In genomic region chr6:10268111-10268510, GRCh38 we compare ENCODE assay signal across 1 cellular context.
A peak's percentile ranks its signal among the peaks of the same experiment; 100 is the strongest.
TF ChIP-seq lines count a peak whose summit lies in the region.

No MANE protein-coding gene starts in this region.

TF ChIP-seq in H1, 55 proteins besides CTCF, POLR2A, EP300 and RAD21 (continued from another document):
- TF ChIP-seq EZH2 (IDR thresholded peaks at IDR 0.05; ENCODE audit: low read depth, low read length, severe bottlenecking): no peak
- no peak for TF ChIP-seq CBX8 (IDR thresholded peaks at IDR 0.05; ENCODE audit: borderline replicate concordance, low read depth, low read length)
- 0 out of 4 replicates have a peak, but pooled peaks have one; percentile 24 to 41 for TF ChIP-seq SIN3A (conservative IDR thresholded peaks at IDR 0.05 in 1 of 2, IDR thresholded peaks at IDR 0.05 in 1 of 2; ENCODE audit: low read depth in 1 of 2, low read length in 2 of 2)
- TF ChIP-seq CHD2 (IDR thresholded peaks at IDR 0.05; ENCODE audit: low read length): no peak
- TF ChIP-seq CHD1 (IDR thresholded peaks at IDR 0.05; ENCODE audit: low read depth, low read length): no peak
- no peak for TF ChIP-seq TAF7 (optimal IDR thresholded peaks at IDR 0.05; ENCODE audit: borderline replicate concordance, low read depth, low read length)
- TF ChIP-seq CHD7 (IDR thresholded peaks at IDR 0.05; ENCODE audit: insufficient replicate concordance, low read length): no peak
- no peak for TF ChIP-seq TBP (IDR thresholded peaks at IDR 0.05; ENCODE audit: low read depth, low read length)
- TF ChIP-seq TCF12 (IDR thresholded peaks at IDR 0.05; ENCODE audit: low read depth, low read length): peak; percentile 91
- TF ChIP-seq JUND (IDR thresholded peaks at IDR 0.05; ENCODE audit: low read length): no peak
- no peak for TF ChIP-seq SP2 (IDR thresholded peaks at IDR 0.05; ENCODE audit: low read length)
- TF ChIP-seq GTF2F1 (IDR thresholded peaks at IDR 0.05; ENCODE audit: borderline replicate concordance, low read depth, low read length): no peak
- peak; percentile 57 for TF ChIP-seq ASH2L (IDR thresholded peaks at IDR 0.05; ENCODE audit: low read length)
- no peak for TF ChIP-seq RNF2 (IDR thresholded peaks at IDR 0.05; ENCODE audit: borderline replicate concordance, low read depth, low read length, missing control alignments, poor library complexity, severe bottlenecking)
- TF ChIP-seq GABPA (IDR thresholded peaks at IDR 0.05; ENCODE audit: borderline replicate concordance, insufficient read depth, low read length): no peak
- no peak for TF ChIP-seq NRF1 (IDR thresholded peaks at IDR 0.05; ENCODE audit: low read depth, low read length)
- peak; percentile 87 for TF ChIP-seq SAP30 (IDR thresholded peaks at IDR 0.05; ENCODE audit: insufficient read depth, insufficient replicate concordance, low read length)
- no peak for TF ChIP-seq ZNF274 (IDR thresholded peaks at IDR 0.05; ENCODE audit: borderline replicate concordance, extremely low read depth, low read length)
- TF ChIP-seq ATF3 (IDR thresholded peaks at IDR 0.05; ENCODE audit: insufficient read depth, low read depth, low read length): no peak
- TF ChIP-seq CTBP2 (IDR thresholded peaks at IDR 0.05; ENCODE audit: borderline replicate concordance, insufficient read depth, insufficient read length, low read length): no peak
- peak in 1 of 2 experiments; percentile 92; a peak in 1 of 4 replicates for TF ChIP-seq HDAC2 (IDR thresholded peaks at IDR 0.05; ENCODE audit: borderline replicate concordance in 1 of 2, low read depth in 2 of 2, low read length in 2 of 2)
- TF ChIP-seq HDAC6 (IDR thresholded peaks at IDR 0.05; ENCODE audit: low read depth, low read length): no peak
- no peak for TF ChIP-seq USF2 (IDR thresholded peaks at IDR 0.05; ENCODE audit: low read length)
- no peak for TF ChIP-seq YY1 (IDR thresholded peaks at IDR 0.05; ENCODE audit: low read depth, low read length)
- TF ChIP-seq MAX (IDR thresholded peaks at IDR 0.05): no peak
- peak; percentile 89 for TF ChIP-seq NANOG (IDR thresholded peaks at IDR 0.05; ENCODE audit: insufficient read depth, low read depth, low read length, poor library complexity, severe bottlenecking)
- TF ChIP-seq RBBP5 (IDR thresholded peaks at IDR 0.05; ENCODE audit: borderline replicate concordance, low read depth, low read length): no peak
- TF ChIP-seq ATF2 (IDR thresholded peaks at IDR 0.05; ENCODE audit: low read length): no peak
- TF ChIP-seq JUN (IDR thresholded peaks at IDR 0.05; ENCODE audit: low read depth, low read length): no peak
- no peak for TF ChIP-seq CEBPB (IDR thresholded peaks at IDR 0.05; ENCODE audit: low read depth, low read length)
- no peak for TF ChIP-seq E2F6 (IDR thresholded peaks at IDR 0.05)
- no peak for TF ChIP-seq SUZ12 (IDR thresholded peaks at IDR 0.05; ENCODE audit: low read length)
- TF ChIP-seq SP1 (IDR thresholded peaks at IDR 0.05; ENCODE audit: low read depth, low read length): no peak; the same call in 1 of the 2 replicates
- no peak for TF ChIP-seq PHF8 (conservative IDR thresholded peaks at IDR 0.05; ENCODE audit: low read depth, low read length)
- TF ChIP-seq KDM4A (IDR thresholded peaks at IDR 0.05; ENCODE audit: low read depth, low read length, severe bottlenecking): no peak
- no peak for TF ChIP-seq KDM5A (IDR thresholded peaks at IDR 0.05; ENCODE audit: low read length)
- no peak for TF ChIP-seq RXRA (IDR thresholded peaks at IDR 0.05; ENCODE audit: insufficient read depth, low read depth, low read length)
- TF ChIP-seq TAF1 (IDR thresholded peaks at IDR 0.05; ENCODE audit: low read depth, low read length): no peak
- TF ChIP-seq RFX5 (IDR thresholded peaks at IDR 0.05; ENCODE audit: borderline replicate concordance, low read depth, low read length): no peak
